In genomic region chr2:27263287-27264252, GRCh38 we compare ENCODE assay signal across 8 cellular contexts. TPM values are rescaled to one million over a fixed set of nuclear protein-coding genes. Genes with fewer than 3 reads are reported as not detected.
DNase-seq lines count a peak whose midpoint lies in the region; ATAC-seq lines count a peak whose summit lies in the region.

No MANE protein-coding gene starts in this region.

- peaks cover 68% of the 10 kb centered on the region for H3K27me3 ChIP-seq in thymus (ENCODE audit: control insufficient read depth, insufficient read depth)

- H3K36me3 ChIP-seq in thymus (ENCODE audit: control insufficient read depth, insufficient read depth): no peaks in the 10 kb centered on the region

- ATAC-seq in activated CD8-positive, alpha-beta T cell treated with anti-CD3 and anti-CD28 coated beads, Interleukin-2, amount 10 ng/mL, durations not matched to agents 7 days and 5 days: no peak

- peaks cover 46% of the 10 kb centered on the region for H3K27me3 Mint-ChIP-seq in activated CD4-positive, alpha-beta T cell treated with anti-CD3 and anti-CD28 coated beads, Interleukin-2, amount 10 ng/mL, durations not matched to agents 24 days and 14 days
- peaks cover 46% of the 10 kb centered on the region for H3K27me3 Mint-ChIP-seq in activated CD8-positive, alpha-beta T cell treated with anti-CD3 and anti-CD28 coated beads, Interleukin-2, amount 10 ng/mL, durations not matched to agents 7 days and 5 days (ENCODE audit: low read depth)

- no peaks in the 10 kb centered on the region for H3K36me3 Mint-ChIP-seq in activated CD4-positive, alpha-beta T cell treated with anti-CD3 and anti-CD28 coated beads, Interleukin-2, amount 10 ng/mL, durations not matched to agents 24 days and 14 days (ENCODE audit: low read depth)
- no peaks in the 10 kb centered on the region for H3K36me3 Mint-ChIP-seq in activated CD8-positive, alpha-beta T cell treated with anti-CD3 and anti-CD28 coated beads, Interleukin-2, amount 10 ng/mL, durations not matched to agents 7 days and 5 days (ENCODE audit: low read depth)

- peak overlapping the region; percentile 91 for H3K4me3 Mint-ChIP-seq in activated CD4-positive, alpha-beta T cell treated with anti-CD3 and anti-CD28 coated beads, Interleukin-2, amount 10 ng/mL, durations not matched to agents 24 days and 14 days
- H3K4me3 Mint-ChIP-seq in activated CD8-positive, alpha-beta T cell treated with anti-CD3 and anti-CD28 coated beads, Interleukin-2, amount 10 ng/mL, durations not matched to agents 7 days and 5 days: peak overlapping the region; percentile 76

- H3K27ac Mint-ChIP-seq in activated CD4-positive, alpha-beta T cell treated with anti-CD3 and anti-CD28 coated beads, Interleukin-2, amount 10 ng/mL, durations not matched to agents 24 days and 14 days: peak overlapping the region; percentile 63
- H3K27ac Mint-ChIP-seq in activated CD8-positive, alpha-beta T cell treated with anti-CD3 and anti-CD28 coated beads, Interleukin-2, amount 10 ng/mL, durations not matched to agents 7 days and 5 days: peak overlapping the region; percentile 35

- H3K4me1 ChIP-seq in thymus (ENCODE audit: control insufficient read depth, insufficient read depth, low read length): peaks cover 13% of the 10 kb centered on the region

- H3K9me3 ChIP-seq in thymus (ENCODE audit: control insufficient read depth): no peaks in the 10 kb centered on the region

- no peak overlapping the region for H3K27ac ChIP-seq in thymus (ENCODE audit: low read depth)

- WGBS in thymus: 4% methylated on average over 46 of the region's 46 CpGs

- peak overlapping the region; percentile 54 for H3K4me3 ChIP-seq in thymus (ENCODE audit: low read length)

- POLR2A ChIA-PET in activated CD8-positive, alpha-beta T cell treated with anti-CD3 and anti-CD28 coated beads, Interleukin-2, amount 10 ng/mL, durations not matched to agents 7 days and 5 days (lab: Charles Lee): interaction anchor here (1.3 to 2.3 kb wide), 2 partner anchors 15 to 213 kb away, joined by 3 to 7 read pairs; no protein-coding TSS in a partner anchor

- peak; percentile 67 for DNase-seq in activated CD4-positive, alpha-beta T cell treated with anti-CD3 and anti-CD28 coated beads, Interleukin-2, amount 10 ng/mL, durations not matched to agents 24 days and 14 days
- no peak for DNase-seq in activated CD4-positive, alpha-beta T cell treated with anti-CD3 and anti-CD28 coated beads, Interleukin-2, amount 50 U/mL, for 4 hours
- no peak for DNase-seq in activated CD8-positive, alpha-beta T cell treated with anti-CD3 and anti-CD28 coated beads, Interleukin-2, amount 10 ng/mL, durations not matched to agents 7 days and 5 days
- DNase-seq in iPS-NIHi11 (ENCODE audit: low spot score) (peak; percentile 43), HK-2 (ENCODE audit: unreplicated experiment) (no peak), SIG-M5 (lab: John Stamatoyannopoulos, UW) (no peak)
- no peak for DNase-seq in stimulated activated CD4-positive, alpha-beta T cell treated with anti-CD3 and anti-CD28 coated beads, Interleukin-4, amount 100 ng/mL, for 4 hours

- no peaks in the 10 kb centered on the region for H3K9me3 Mint-ChIP-seq in activated CD4-positive, alpha-beta T cell treated with anti-CD3 and anti-CD28 coated beads, Interleukin-2, amount 10 ng/mL, durations not matched to agents 24 days and 14 days
- no peaks in the 10 kb centered on the region for H3K9me3 Mint-ChIP-seq in activated CD8-positive, alpha-beta T cell treated with anti-CD3 and anti-CD28 coated beads, Interleukin-2, amount 10 ng/mL, durations not matched to agents 7 days and 5 days (ENCODE audit: insufficient read depth)

- H3K4me1 Mint-ChIP-seq in activated CD4-positive, alpha-beta T cell treated with anti-CD3 and anti-CD28 coated beads, Interleukin-2, amount 10 ng/mL, durations not matched to agents 24 days and 14 days: peaks cover 25% of the 10 kb centered on the region
- H3K4me1 Mint-ChIP-seq in activated CD8-positive, alpha-beta T cell treated with anti-CD3 and anti-CD28 coated beads, Interleukin-2, amount 10 ng/mL, durations not matched to agents 7 days and 5 days (ENCODE audit: low read depth): peaks cover 26% of the 10 kb centered on the region

- intact Hi-C loops in activated CD4-positive, alpha-beta T cell treated with anti-CD3 and anti-CD28 coated beads, Interleukin-2, amount 10 ng/mL, durations not matched to agents 24 days and 14 days (cut with micrococcal nuclease): loop anchor here (1.0 to 5.0 kb wide), 5 partner anchors 17 to 416 kb away; partner anchors contain the start of genes ATRAID, DPYSL5, MAPRE3 and SLC5A6

- CTCF ChIA-PET in activated CD8-positive, alpha-beta T cell treated with anti-CD3 and anti-CD28 coated beads, Interleukin-2, amount 10 ng/mL, durations not matched to agents 7 days and 5 days (lab: Charles Lee): interaction anchor here (1.1 to 6.1 kb wide), 6 partner anchors 14 to 165 kb away, joined by 3 to 90 read pairs (median 4); partner anchors contain the start of genes NRBP1, PREB and TRIM54

RNA-seq across cellular contexts. Expression of gene SLC30A3, which starts 0.7 kb away (rescaled TPM):
- total RNA-seq in activated CD4-positive, alpha-beta T cell treated with anti-CD3 and anti-CD28 coated beads, Interleukin-2, amount 10 ng/mL, durations not matched to agents 24 days and 14 days: 1.4 and 2.2 TPM in 2 replicates
- not detected for total RNA-seq in activated CD8-positive, alpha-beta T cell treated with anti-CD3 and anti-CD28 coated beads, Interleukin-2, amount 10 ng/mL, durations not matched to agents 7 days and 5 days
- 0.18 TPM for polyA plus RNA-seq in thymus

RNA-seq across cellular contexts. Expression of gene DNAJC5G, which starts 11.7 kb away (rescaled TPM):
- total RNA-seq in activated CD4-positive, alpha-beta T cell treated with anti-CD3 and anti-CD28 coated beads, Interleukin-2, amount 10 ng/mL, durations not matched to agents 24 days and 14 days: not detected in 2 replicates
- total RNA-seq in activated CD8-positive, alpha-beta T cell treated with anti-CD3 and anti-CD28 coated beads, Interleukin-2, amount 10 ng/mL, durations not matched to agents 7 days and 5 days: not detected
- polyA plus RNA-seq in thymus: 0.02 TPM

RNA-seq across cellular contexts. Expression of gene TRIM54, which starts 18.7 kb away (rescaled TPM):
- 0.33 and 0.47 TPM in 2 replicates for total RNA-seq in activated CD4-positive, alpha-beta T cell treated with anti-CD3 and anti-CD28 coated beads, Interleukin-2, amount 10 ng/mL, durations not matched to agents 24 days and 14 days
- under 1 TPM; 0.26 to 0.31 TPM for total RNA-seq in activated CD8-positive, alpha-beta T cell treated with anti-CD3 and anti-CD28 coated beads, Interleukin-2, amount 10 ng/mL, durations not matched to agents 7 days and 5 days
- polyA plus RNA-seq in thymus: 0.52 TPM

RNA-seq across cellular contexts. Expression of gene UCN, which starts 44.7 kb away (rescaled TPM):
- 1.9 and 2.7 TPM in 2 replicates for total RNA-seq in activated CD4-positive, alpha-beta T cell treated with anti-CD3 and anti-CD28 coated beads, Interleukin-2, amount 10 ng/mL, durations not matched to agents 24 days and 14 days
- total RNA-seq in activated CD8-positive, alpha-beta T cell treated with anti-CD3 and anti-CD28 coated beads, Interleukin-2, amount 10 ng/mL, durations not matched to agents 7 days and 5 days: 1 to 10 TPM; 2.2 to 2.6 TPM
- polyA plus RNA-seq in thymus: 8.1 TPM

RNA-seq across cellular contexts. Expression of gene CAD, which starts 46.4 kb away (rescaled TPM):
- 144 and 159 TPM in 2 replicates for total RNA-seq in activated CD4-positive, alpha-beta T cell treated with anti-CD3 and anti-CD28 coated beads, Interleukin-2, amount 10 ng/mL, durations not matched to agents 24 days and 14 days
- 10 to 100 TPM; 83.7 to 85.1 TPM for total RNA-seq in activated CD8-positive, alpha-beta T cell treated with anti-CD3 and anti-CD28 coated beads, Interleukin-2, amount 10 ng/mL, durations not matched to agents 7 days and 5 days
- 18.6 TPM for polyA plus RNA-seq in thymus

Comparison
In these comparisons a context has a peak if more than half of its experiments do, and no peak if none do; other contexts are left out.
1. DNase-seq: peak in activated CD4-positive, alpha-beta T cell treated with anti-CD3 and anti-CD28 coated beads, Interleukin-2, amount 10 ng/mL, durations not matched to agents 24 days and 14 days (single experiment) and iPS-NIHi11 (single experiment); none in activated CD4-positive, alpha-beta T cell treated with anti-CD3 and anti-CD28 coated beads, Interleukin-2, amount 50 U/mL, for 4 hours (0 of 2), activated CD8-positive, alpha-beta T cell treated with anti-CD3 and anti-CD28 coated beads, Interleukin-2, amount 10 ng/mL, durations not matched to agents 7 days and 5 days (single experiment), HK-2 (single experiment), stimulated activated CD4-positive, alpha-beta T cell treated with anti-CD3 and anti-CD28 coated beads, Interleukin-4, amount 100 ng/mL, for 4 hours (0 of 2) and SIG-M5 (single experiment).